ENCODE assay signal across 8 cellular contexts in the genomic region with DNA sequence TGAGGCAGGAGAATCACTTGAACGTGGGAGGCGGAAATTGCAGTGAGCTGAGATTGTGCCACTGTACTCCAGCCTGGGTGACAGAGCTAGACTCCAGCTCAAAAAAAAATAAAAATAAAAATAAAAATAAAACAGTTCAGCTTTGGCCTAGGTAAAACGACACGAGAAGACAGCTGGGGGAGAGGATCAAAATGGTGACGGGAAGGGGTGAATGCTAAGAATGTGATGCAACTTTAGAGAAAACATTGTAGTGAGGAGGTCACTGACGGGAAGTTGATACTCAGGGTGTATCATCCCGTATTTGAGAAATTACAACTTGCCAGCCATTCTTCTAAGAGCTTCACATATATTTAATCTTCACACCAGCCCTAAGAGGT. TPM values are rescaled to one million over a fixed set of nuclear protein-coding genes. Genes with fewer than 3 reads are reported as not detected.
DNase-seq lines count a peak whose midpoint lies in the region; ATAC-seq and TF ChIP-seq lines count a peak whose summit lies in the region.

No MANE protein-coding gene starts in this region.

- no peaks in the 10 kb centered on the region for H3K27me3 ChIP-seq in CD4-positive, CD25-positive, alpha-beta regulatory T cell (ENCODE audit: control insufficient read depth, insufficient read depth, low read length)
- no peaks in the 10 kb centered on the region for H3K27me3 ChIP-seq in neuron (ENCODE audit: insufficient read depth, low read length)

- H3K9me3 ChIP-seq in CD4-positive, CD25-positive, alpha-beta regulatory T cell (ENCODE audit: control insufficient read depth in 2 of 2, low read length in 2 of 2) = no peaks in the 10 kb centered on the region
- H3K9me3 ChIP-seq in neuron (ENCODE audit: low read length) = no peaks in the 10 kb centered on the region

- no peak overlapping the region for H2AFZ ChIP-seq in neuron (ENCODE audit: low read depth, low read length)

- peak overlapping the region; percentile 91 to 96 (median 93) for H3K4me3 Mint-ChIP-seq in CD4-positive, CD25-positive, alpha-beta regulatory T cell
- peak overlapping the region; percentile 82 to 88 for H3K4me3 Mint-ChIP-seq in effector memory CD8-positive, alpha-beta T cell

- peaks cover 48% of the 10 kb centered on the region for H3K36me3 Mint-ChIP-seq in CD4-positive, CD25-positive, alpha-beta regulatory T cell
- H3K36me3 Mint-ChIP-seq in effector memory CD8-positive, alpha-beta T cell (ENCODE audit: insufficient read depth) = peaks cover 62% of the 10 kb centered on the region

- peaks cover 4% of the 10 kb centered on the region for H3K27me3 Mint-ChIP-seq in CD4-positive, CD25-positive, alpha-beta regulatory T cell
- H3K27me3 Mint-ChIP-seq in effector memory CD8-positive, alpha-beta T cell = no peaks in the 10 kb centered on the region

- peaks cover 38% of the 10 kb centered on the region for H3K4me1 ChIP-seq in CD4-positive, CD25-positive, alpha-beta regulatory T cell (ENCODE audit: control insufficient read depth, insufficient read depth, low read length, poor library complexity, severe bottlenecking)
- H3K4me1 ChIP-seq in neuron (ENCODE audit: insufficient read depth, low read length) = peaks cover 4% of the 10 kb centered on the region

- peak overlapping the region; percentile 93 to 98 (median 94) for H3K27ac Mint-ChIP-seq in CD4-positive, CD25-positive, alpha-beta regulatory T cell
- peak overlapping the region; percentile 86 to 87 for H3K27ac Mint-ChIP-seq in effector memory CD8-positive, alpha-beta T cell

- DNase-seq in CD4-positive, CD25-positive, alpha-beta regulatory T cell = peak in 1 of 3 donors; percentile 45
- peak; percentile 39 for DNase-seq in NOMO-1 treated with DMSO at 0.1 percent for 48 hours (lab: John Stamatoyannopoulos, UW; ENCODE audit: unreplicated experiment)
- DNase-seq in effector memory CD8-positive, alpha-beta T cell = no peak
- no peak for DNase-seq in middle frontal gyrus (ENCODE audit: extremely low spot score, low spot score)

- peak overlapping the region; percentile 92 for H3K27ac ChIP-seq in CD4-positive, CD25-positive, alpha-beta regulatory T cell (ENCODE audit: insufficient read depth, low read length, poor library complexity, severe bottlenecking)

- H3K36me3 ChIP-seq in CD4-positive, CD25-positive, alpha-beta regulatory T cell (ENCODE audit: control insufficient read depth, insufficient read depth, low read length) = peaks cover 51% of the 10 kb centered on the region
- H3K36me3 ChIP-seq in neuron (ENCODE audit: insufficient read depth, low read length) = peaks cover 36% of the 10 kb centered on the region

- no peaks in the 10 kb centered on the region for H3K9me3 Mint-ChIP-seq in CD4-positive, CD25-positive, alpha-beta regulatory T cell
- no peaks in the 10 kb centered on the region for H3K9me3 Mint-ChIP-seq in effector memory CD8-positive, alpha-beta T cell

- peak overlapping the region; percentile 89 for H3K4me3 ChIP-seq in CD4-positive, CD25-positive, alpha-beta regulatory T cell (ENCODE audit: low read depth, low read length)
- H3K4me3 ChIP-seq in neuron (ENCODE audit: low read length) = peak overlapping the region; percentile 54

- peaks cover 0 to 59% (median 40%) of the 10 kb centered on the region in 4 donors for H3K4me1 Mint-ChIP-seq in CD4-positive, CD25-positive, alpha-beta regulatory T cell
- H3K4me1 Mint-ChIP-seq in effector memory CD8-positive, alpha-beta T cell (ENCODE audit: low read depth in 2 of 2) = peaks cover 31 to 38% of the 10 kb centered on the region in 2 donors

- ATAC-seq in CD4-positive, CD25-positive, alpha-beta regulatory T cell (ENCODE audit: low read depth in 2 of 2) = no peak
- ATAC-seq in effector memory CD8-positive, alpha-beta T cell (replicated peaks) = no peak
- ATAC-seq in HG03097 (IDR thresholded peaks at IDR 0.05; ENCODE audit: low FRiP score, unreplicated experiment) (no peak), GM18505 (IDR thresholded peaks at IDR 0.05; ENCODE audit: unreplicated experiment) (no peak), GM18858 (IDR thresholded peaks at IDR 0.05; ENCODE audit: unreplicated experiment) (no peak)

- no peak for TF ChIP-seq POLR2A in GM18505 (IDR thresholded peaks at IDR 0.05; ENCODE audit: borderline replicate concordance, extremely low read depth, insufficient read depth, insufficient read length)

RNA-seq across cellular contexts. Expression of a gene that starts 1.1 kb away (rescaled TPM):
- total RNA-seq in CD4-positive, CD25-positive, alpha-beta regulatory T cell = 74.4 TPM
- 10 to 100 TPM; 20.6 to 28.5 (median 24.6) TPM for polyA plus RNA-seq in CD4-positive, CD25-positive, alpha-beta regulatory T cell

RNA-seq across cellular contexts. Expression of a gene that starts 24.9 kb away (rescaled TPM):
- total RNA-seq in CD4-positive, CD25-positive, alpha-beta regulatory T cell = 95.5 TPM
- polyA plus RNA-seq in CD4-positive, CD25-positive, alpha-beta regulatory T cell = 10 to 100 TPM in 3 of 4 donors, 1 to 10 TPM in 1; 6.0 to 14.9 (median 11.8) TPM

RNA-seq across cellular contexts. Expression of a gene that starts 28.5 kb away (rescaled TPM):
- total RNA-seq in CD4-positive, CD25-positive, alpha-beta regulatory T cell = 6.3 TPM
- 10 to 100 TPM; 63.6 to 79.3 (median 70.0) TPM for polyA plus RNA-seq in CD4-positive, CD25-positive, alpha-beta regulatory T cell
